In the genomic region with DNA sequence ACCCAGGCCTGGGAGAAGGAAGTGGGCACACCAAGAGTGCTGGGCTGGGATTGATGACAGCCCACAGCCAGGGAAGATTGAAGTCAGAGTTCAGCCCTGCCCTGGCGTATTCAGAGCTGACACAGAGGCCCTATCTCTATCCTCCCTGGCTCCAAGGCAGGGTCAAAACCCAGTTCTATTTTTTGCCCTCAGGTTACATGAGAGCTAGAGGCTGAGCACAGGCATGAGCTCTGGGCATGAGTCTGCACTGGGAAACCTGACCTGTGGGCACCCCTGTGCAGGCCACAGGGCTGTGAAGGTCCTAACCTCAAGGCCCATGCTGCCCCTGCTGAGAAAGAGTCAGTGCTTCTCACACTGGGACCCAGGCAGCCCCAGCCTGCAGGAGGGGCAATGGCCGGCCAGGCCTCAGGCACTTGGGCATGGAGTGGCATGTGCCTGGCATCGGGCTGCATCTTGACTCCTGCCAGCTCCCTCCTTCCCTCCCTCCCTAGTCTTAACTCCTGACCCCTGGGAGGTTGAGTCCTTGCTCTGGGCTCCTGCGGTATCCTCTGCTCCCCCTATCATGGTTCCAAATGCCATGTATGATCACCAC, we compare ENCODE assay signal across 19 cellular contexts. TPM values are rescaled to one million over a fixed set of nuclear protein-coding genes. Genes with fewer than 3 reads are reported as not detected.
DNase-seq lines count a peak whose midpoint lies in the region; TF ChIP-seq lines count a peak whose summit lies in the region.
"Had no signal": no experiment of that assay in that cellular context is flagged by ENCODE, and none has a peak within 500 bp of the region (broad histone marks: within the 10 kb centered on the region; RNA-seq: fewer than 3 reads in every experiment).

No MANE protein-coding gene starts in this region.

- no CpG with 5 or more reads among the region's 4 CpGs for WGBS in neuronal stem cell (ENCODE audit: extremely low coverage in 2 of 2, insufficient read length in 2 of 2, insufficient replicate concordance in 1 of 2), 2 donors

- peaks cover 60% of the 10 kb centered on the region for H3K4me1 ChIP-seq in left ventricle myocardium inferior
- peaks cover 7 to 8% of the 10 kb centered on the region in 2 donors for H3K4me1 ChIP-seq in neuronal stem cell (ENCODE audit: control insufficient read depth in 2 of 2, insufficient read depth in 1 of 2, low read depth in 1 of 2, low read length in 2 of 2)
- H3K4me1 ChIP-seq in ascending aorta, result peaks cover 16 to 20% of the 10 kb centered on the region in 2 donors

- H3K27ac ChIP-seq in left ventricle myocardium inferior (replicated peaks) (peak overlapping the region; percentile 69), neuronal stem cell (replicated peaks; ENCODE audit: low read length) (no peak overlapping the region), ascending aorta (no peak overlapping the region)
- H3K27ac ChIP-seq: BLaER1 treated with 17β-estradiol and CSF1 and Interleukin-3, amounts not matched to agents 10 nM and 100 nM had no signal

- no peak overlapping the region for H2BK15ac ChIP-seq in neuronal stem cell (ENCODE audit: low read length)

- H4K8ac ChIP-seq in neuronal stem cell (ENCODE audit: low read depth, low read length), result no peak overlapping the region

- peak overlapping the region; percentile 24 for H2AK5ac ChIP-seq in neuronal stem cell (ENCODE audit: low read depth, low read length)

- POLR2A ChIA-PET in GM10248 (lab: Yijun Ruan, JAX), result interaction anchor here (0.6 kb wide), 1 partner anchor 1068 kb away, joined by 3 read pairs; no protein-coding TSS in a partner anchor

- no peaks in the 10 kb centered on the region for H3K9me3 Mint-ChIP-seq in T-helper 2 cell treated with Interferon-gamma antibody and Interleukin-4, amounts not matched to agents 5 μg/mL and 100 μg/mL, for 36 hours
- H3K9me3 Mint-ChIP-seq: CD8-positive, alpha-beta T cell had no signal

- H2AFZ ChIP-seq in neuronal stem cell (ENCODE audit: low read length), result no peak overlapping the region
- H2AFZ ChIP-seq: GM23338 had no signal

- CTCF ChIA-PET in GM10248 (lab: Yijun Ruan, JAX), result interaction anchor here (1.7 kb wide), 1 partner anchor 114 kb away, joined by 4 read pairs; no protein-coding TSS in a partner anchor

- H3K23ac ChIP-seq in neuronal stem cell (ENCODE audit: low read depth, low read length, poor library complexity), result no peak overlapping the region

- no peak for TF ChIP-seq CTCF in GM10266 (IDR thresholded peaks at IDR 0.05; ENCODE audit: control insufficient read depth, insufficient read depth, low read depth, missing control alignments)
- TF ChIP-seq CTCF in left ventricle myocardium inferior (IDR thresholded peaks at IDR 0.05; ENCODE audit: borderline replicate concordance), result no peak
- TF ChIP-seq CTCF in ascending aorta (IDR thresholded peaks at IDR 0.05), result no peak
- TF ChIP-seq CTCF in GM10248 (IDR thresholded peaks at IDR 0.05; ENCODE audit: control extremely low read depth, extremely low read depth, low read depth, missing control alignments), result no peak

- H2BK5ac ChIP-seq in neuronal stem cell (ENCODE audit: low read length), result no peak overlapping the region

- H3K4me3 ChIP-seq in left ventricle myocardium inferior (no peak overlapping the region), neuronal stem cell (ENCODE audit: low read length in 2 of 2) (peak overlapping the region in 1 of 2 donors; percentile 34), ascending aorta (no peak overlapping the region)
- H3K4me3 ChIP-seq: BLaER1 treated with 17β-estradiol and CSF1 and Interleukin-3, amounts not matched to agents 10 nM and 100 nM; GM23338 had no signal

- H3K27me3 Mint-ChIP-seq in T-helper 2 cell treated with Interferon-gamma antibody and Interleukin-4, amounts not matched to agents 5 μg/mL and 100 μg/mL, for 36 hours (ENCODE audit: low read depth), result no peaks in the 10 kb centered on the region

- H3K4me2 ChIP-seq in neuronal stem cell (ENCODE audit: insufficient read depth, low read length, poor library complexity, severe bottlenecking), result no peak overlapping the region
- H3K4me2 ChIP-seq: GM23338 had no signal

- H3K4ac ChIP-seq in neuronal stem cell (ENCODE audit: low read length), result no peak overlapping the region

- H3K36me3 ChIP-seq in left ventricle myocardium inferior (peaks cover 4% of the 10 kb centered on the region), neuronal stem cell (replicated peaks in 1 of 2; ENCODE audit: control insufficient read depth in 2 of 2, insufficient read depth in 2 of 2, low read length in 2 of 2) (no peaks in the 10 kb centered on the region), ascending aorta (no peaks in the 10 kb centered on the region)

- peaks cover 16% of the 10 kb centered on the region for H3K4me1 Mint-ChIP-seq in T-helper 2 cell treated with Interferon-gamma antibody and Interleukin-4, amounts not matched to agents 5 μg/mL and 100 μg/mL, for 36 hours (ENCODE audit: low read depth)

- no peak overlapping the region for H3K18ac ChIP-seq in neuronal stem cell (ENCODE audit: low read length)

- no peak overlapping the region for H3K9ac ChIP-seq in neuronal stem cell (ENCODE audit: low read depth, low read length, poor library complexity)

- intact Hi-C loops in left ventricle myocardium inferior (cut with micrococcal nuclease), result no loop called here
- intact Hi-C loops in ascending aorta (cut with DNase I), result no loop called here

- H2BK120ac ChIP-seq in neuronal stem cell (ENCODE audit: low read depth, low read length), result no peak overlapping the region

- no peaks in the 10 kb centered on the region for H3K27me3 ChIP-seq in left ventricle myocardium inferior (ENCODE audit: low read depth)
- peaks cover 0 to 2% (median 0%) of the 10 kb centered on the region in 3 experiments for H3K27me3 ChIP-seq in neuronal stem cell (ENCODE audit: control insufficient read depth in 3 of 3, insufficient read depth in 3 of 3, low read depth in 1 of 3, low read length in 3 of 3)
- H3K27me3 ChIP-seq in ascending aorta, result no peaks in the 10 kb centered on the region
- H3K27me3 ChIP-seq: BLaER1 treated with 17β-estradiol and CSF1 and Interleukin-3, amounts not matched to agents 10 nM and 100 nM had no signal

- H3K36me3 Mint-ChIP-seq in T-helper 2 cell treated with Interferon-gamma antibody and Interleukin-4, amounts not matched to agents 5 μg/mL and 100 μg/mL, for 36 hours (ENCODE audit: low read depth), result peaks cover 5% of the 10 kb centered on the region
- H3K36me3 Mint-ChIP-seq: CD8-positive, alpha-beta T cell had no signal

- H2BK12ac ChIP-seq in neuronal stem cell (ENCODE audit: low read length), result no peak overlapping the region

- no peak overlapping the region for H3K4me3 Mint-ChIP-seq in T-helper 2 cell treated with Interferon-gamma antibody and Interleukin-4, amounts not matched to agents 5 μg/mL and 100 μg/mL, for 36 hours
- H3K4me3 Mint-ChIP-seq: CD8-positive, alpha-beta T cell; GM23338 had no signal

- H4K91ac ChIP-seq in neuronal stem cell (ENCODE audit: low read depth, low read length, poor library complexity), result no peak overlapping the region

- peaks cover 9% of the 10 kb centered on the region for H3K79me1 ChIP-seq in neuronal stem cell (ENCODE audit: low read depth, low read length)

- peak; percentile 8 for DNase-seq in GM10266 (ENCODE audit: extremely low spot score)
- peak; percentile 47 for DNase-seq in M059J (ENCODE audit: low read depth)
- DNase-seq in left ventricle myocardium inferior, result no peak
- DNase-seq in neuronal stem cell (ENCODE audit: low spot score), result no peak
- no peak for DNase-seq in ascending aorta (ENCODE audit: low spot score in 2 of 2)
- no peak for DNase-seq in GM10248 (ENCODE audit: extremely low spot score)
- no peak for DNase-seq in T-helper 2 cell treated with Interferon-gamma antibody and Interleukin-4, amounts not matched to agents 5 μg/mL and 100 μg/mL, for 36 hours (ENCODE audit: low spot score)
- no peak for DNase-seq in NCI-H1105 (lab: John Stamatoyannopoulos, UW)
- DNase-seq: CD8-positive, alpha-beta T cell; DMS53; Kasumi-1; MM.1S; NCI-H1092; NCI-H146; NCI-H2081; NCI-H2171 treated with DMSO at 0.1 percent for 48 hours; NCI-H446 treated with DMSO at 0.1 percent for 48 hours had no signal

- H3K14ac ChIP-seq in neuronal stem cell (ENCODE audit: low read length), result peak overlapping the region; percentile 21

- H3K9me3 ChIP-seq in left ventricle myocardium inferior (replicated peaks) (no peaks in the 10 kb centered on the region), neuronal stem cell (replicated peaks in 1 of 2; ENCODE audit: control insufficient read depth in 2 of 2, insufficient read depth in 1 of 2, low read depth in 1 of 2, low read length in 2 of 2) (no peaks in the 10 kb centered on the region), ascending aorta (no peaks in the 10 kb centered on the region)

- no peak overlapping the region for H3K27ac Mint-ChIP-seq in T-helper 2 cell treated with Interferon-gamma antibody and Interleukin-4, amounts not matched to agents 5 μg/mL and 100 μg/mL, for 36 hours
- H3K27ac Mint-ChIP-seq: CD8-positive, alpha-beta T cell; GM23338 had no signal

RNA-seq across cellular contexts. Expression of a gene that starts 5.4 kb away (rescaled TPM):
- 7.6 and 9.0 TPM in 2 replicates for total RNA-seq in M059J (2014; rRNA removed; shearing (Covaris generic))
- total RNA-seq in left ventricle myocardium inferior, result 3.8 TPM
- 4.1 TPM for polyA plus RNA-seq in neuronal stem cell (2013, experiment 1 of 2)
- polyA plus RNA-seq in neuronal stem cell (2013, experiment 2 of 2), result 4.0 TPM
- total RNA-seq in ascending aorta, result 38.1 TPM

RNA-seq across cellular contexts. Expression of a gene that starts 26.7 kb away (rescaled TPM):
- total RNA-seq in M059J (2014; rRNA removed; shearing (Covaris generic)), result 3.8 and 4.6 TPM in 2 replicates
- 2.7 TPM for total RNA-seq in left ventricle myocardium inferior
- 4.9 TPM for polyA plus RNA-seq in neuronal stem cell (2013, experiment 1 of 2)
- polyA plus RNA-seq in neuronal stem cell (2013, experiment 2 of 2), result 4.9 TPM
- total RNA-seq in ascending aorta, result 0.21 TPM

RNA-seq across cellular contexts. Expression of a gene that starts 34.0 kb away (rescaled TPM):
- 5.8 and 6.2 TPM in 2 replicates for total RNA-seq in M059J (2014; rRNA removed; shearing (Covaris generic))
- total RNA-seq in left ventricle myocardium inferior, result 14.1 TPM
- polyA plus RNA-seq in neuronal stem cell (2013, experiment 1 of 2), result 22.2 TPM
- 21.8 TPM for polyA plus RNA-seq in neuronal stem cell (2013, experiment 2 of 2)
- total RNA-seq in ascending aorta, result 56.8 TPM

RNA-seq across cellular contexts. Expression of a gene that starts 49.2 kb away (rescaled TPM):
- total RNA-seq in M059J (2014; rRNA removed; shearing (Covaris generic)), result 53.1 and 57.9 TPM in 2 replicates
- total RNA-seq in left ventricle myocardium inferior, result 23.1 TPM
- polyA plus RNA-seq in neuronal stem cell (2013, experiment 1 of 2), result 42.0 TPM
- polyA plus RNA-seq in neuronal stem cell (2013, experiment 2 of 2), result 42.4 TPM
- 24.7 TPM for total RNA-seq in ascending aorta

RNA-seq across cellular contexts. Expression of a gene that starts 53.7 kb away (rescaled TPM):
- 1.3 and 2.7 TPM in 2 replicates for total RNA-seq in M059J (2014; rRNA removed; shearing (Covaris generic))
- total RNA-seq in left ventricle myocardium inferior, result 22.2 TPM
- 2.3 TPM for polyA plus RNA-seq in neuronal stem cell (2013, experiment 1 of 2)
- polyA plus RNA-seq in neuronal stem cell (2013, experiment 2 of 2), result 2.1 TPM
- 0.53 TPM for total RNA-seq in ascending aorta

Comparison
In these comparisons a context has a peak if more than half of its experiments do, and no peak if none do; other contexts are left out.
1. DNase-seq: peak in GM10266 (single experiment) and M059J (single experiment); none in left ventricle myocardium inferior (single experiment), neuronal stem cell (single experiment), ascending aorta (0 of 2), GM10248 (single experiment), T-helper 2 cell treated with Interferon-gamma antibody and Interleukin-4, amounts not matched to agents 5 μg/mL and 100 μg/mL, for 36 hours (single experiment) and NCI-H1105 (single experiment).